In the genomic region with DNA sequence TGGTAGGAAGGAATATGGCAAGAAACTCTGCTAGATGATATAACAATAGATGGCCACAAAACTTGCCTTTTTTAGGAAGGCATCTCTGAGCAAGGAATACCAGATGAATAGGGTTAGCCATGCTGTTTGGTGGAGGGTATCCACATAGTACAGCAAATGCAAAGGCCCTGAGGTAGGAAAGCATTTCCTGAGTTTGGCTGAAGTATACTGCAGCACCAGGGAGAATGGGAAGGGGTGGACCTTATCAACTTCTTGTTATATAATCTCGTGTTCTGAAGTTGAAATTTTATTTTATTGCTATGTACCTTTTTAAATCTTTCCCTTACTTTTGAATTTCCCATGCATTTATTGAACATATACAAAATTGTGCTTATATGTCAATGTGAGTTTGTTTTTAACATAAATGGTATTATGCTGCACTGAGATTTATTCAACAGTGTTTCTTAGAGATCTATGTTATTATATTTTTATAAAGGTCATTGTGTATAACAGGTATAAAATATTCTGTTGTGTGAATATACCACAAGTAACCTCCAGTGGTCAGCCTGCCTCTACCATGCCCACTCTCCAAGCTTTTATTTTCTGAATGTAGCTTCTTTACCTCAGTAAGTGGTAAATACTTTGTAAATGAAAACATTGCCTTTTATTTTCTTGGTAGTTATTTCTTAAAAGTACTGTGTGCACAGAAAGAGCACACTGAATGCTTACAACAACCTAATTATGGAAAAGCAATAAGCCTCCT, we compare ENCODE assay signal across 1 cellular context.
TF ChIP-seq lines count a peak whose summit lies in the region.

No MANE protein-coding gene starts in this region.

TF ChIP-seq in H1, 55 proteins besides CTCF, POLR2A, EP300 and RAD21:
- no peak for TF ChIP-seq TEAD4 (IDR thresholded peaks at IDR 0.05; ENCODE audit: low read depth, low read length)
- TF ChIP-seq, protein P1, sequence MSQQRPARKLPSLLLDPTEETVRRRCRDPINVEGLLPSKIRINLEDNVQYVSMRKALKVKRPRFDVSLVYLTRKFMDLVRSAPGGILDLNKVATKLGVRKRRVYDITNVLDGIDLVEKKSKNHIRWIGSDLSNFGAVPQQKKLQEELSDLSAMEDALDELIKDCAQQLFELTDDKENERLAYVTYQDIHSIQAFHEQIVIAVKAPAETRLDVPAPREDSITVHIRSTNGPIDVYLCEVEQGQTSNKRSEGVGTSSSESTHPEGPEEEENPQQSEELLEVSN (IDR thresholded peaks at IDR 0.05), result no peak
- no peak for TF ChIP-seq RNF2 (IDR thresholded peaks at IDR 0.05; ENCODE audit: borderline replicate concordance, low read depth, low read length, missing control alignments, poor library complexity, severe bottlenecking)
- no peak for TF ChIP-seq SIX5 (IDR thresholded peaks at IDR 0.05; ENCODE audit: low read depth, low read length)
- 0 out of 2 replicates have a peak, but pooled peaks have one; percentile 13 for TF ChIP-seq KDM1A (IDR thresholded peaks at IDR 0.05; ENCODE audit: borderline replicate concordance, low read length)
